In genomic region chr2:121170577-121170976, GRCh38 we compare ENCODE assay signal across 8 cellular contexts.
"Had no signal": no experiment of that assay in that cellular context is flagged by ENCODE, and none has a peak within 500 bp of the region (broad histone marks: within the 10 kb centered on the region; RNA-seq: fewer than 3 reads in every experiment).

No MANE protein-coding gene starts in this region.

- ATAC-seq: activated CD4-positive, CD25-positive, alpha-beta regulatory T cell treated with anti-CD3 and anti-CD28 coated beads, Interleukin-2, amount 50 U/mL, for 24 hours; activated CD8-positive, alpha-beta memory T cell treated with anti-CD3 and anti-CD28 coated beads, Interleukin-2, amount 10 ng/mL, durations not matched to agents 7 days and 5 days; activated CD8-positive, alpha-beta T cell treated with anti-CD3 and anti-CD28 coated beads for 36 hours; activated CD8-positive, alpha-beta T cell treated with anti-CD3 and anti-CD28 coated beads, Interleukin-2, amount 10 ng/mL, durations not matched to agents 7 days and 5 days; T-helper 17 cell; WTC11 had no signal

- H3K36me3 ChIP-seq: WERI-Rb-1 had no signal

- H3K27ac ChIP-seq: VCaP, WERI-Rb-1 had no signal
